Comparison of ENCODE assay signal across 12 cellular contexts in genomic region chr4:82457266-82457665, GRCh38. TPM values are rescaled to one million over a fixed set of nuclear protein-coding genes. Genes with fewer than 3 reads are reported as not detected.
A peak's percentile ranks its signal among the peaks of the same experiment; 100 is the strongest.
DNase-seq lines count a peak whose midpoint lies in the region; ATAC-seq and TF ChIP-seq lines count a peak whose summit lies in the region.
"Had no signal": no experiment of that assay in that cellular context is flagged by ENCODE, and none has a peak within 500 bp of the region (broad histone marks: within the 10 kb centered on the region; RNA-seq: fewer than 3 reads in every experiment).

No MANE protein-coding gene starts in this region.

- no peak for ATAC-seq in activated CD8-positive, alpha-beta memory T cell treated with anti-CD3 and anti-CD28 coated beads, Interleukin-2, amount 10 ng/mL, durations not matched to agents 7 days and 5 days
- no peak for ATAC-seq in CD8-positive, alpha-beta T cell
- ATAC-seq in stimulated activated effector memory CD8-positive, alpha-beta T cell treated with anti-CD3 and anti-CD28 coated beads, Interleukin-12 subunit alpha, Interleukin-12 subunit beta, amount 100 ng/mL, for 72 hours: no peak

- no peak overlapping the region for H3K4me3 Mint-ChIP-seq in activated CD8-positive, alpha-beta memory T cell treated with anti-CD3 and anti-CD28 coated beads, Interleukin-2, amount 10 ng/mL, durations not matched to agents 7 days and 5 days
- H3K4me3 Mint-ChIP-seq in CD8-positive, alpha-beta T cell: no peak overlapping the region
- H3K4me3 Mint-ChIP-seq in stimulated activated effector memory CD8-positive, alpha-beta T cell treated with anti-CD3 and anti-CD28 coated beads, Interleukin-12 subunit alpha, Interleukin-12 subunit beta, amount 100 ng/mL, for 72 hours: no peak overlapping the region

- no peaks in the 10 kb centered on the region for H3K27me3 ChIP-seq in CD8-positive, alpha-beta T cell (ENCODE audit: insufficient read depth, low read length)
- H3K27me3 ChIP-seq: BLaER1 had no signal

- H3K36me3 Mint-ChIP-seq in activated CD8-positive, alpha-beta memory T cell treated with anti-CD3 and anti-CD28 coated beads, Interleukin-2, amount 10 ng/mL, durations not matched to agents 7 days and 5 days: peaks cover 39% of the 10 kb centered on the region
- peaks cover 77% of the 10 kb centered on the region for H3K36me3 Mint-ChIP-seq in CD8-positive, alpha-beta T cell
- peaks cover 98% of the 10 kb centered on the region for H3K36me3 Mint-ChIP-seq in stimulated activated effector memory CD8-positive, alpha-beta T cell treated with anti-CD3 and anti-CD28 coated beads, Interleukin-12 subunit alpha, Interleukin-12 subunit beta, amount 100 ng/mL, for 72 hours

- intact Hi-C loops in CD8-positive, alpha-beta T cell (cut with DNase I, micrococcal nuclease): no loop called here

- H3K27ac Mint-ChIP-seq in activated CD8-positive, alpha-beta memory T cell treated with anti-CD3 and anti-CD28 coated beads, Interleukin-2, amount 10 ng/mL, durations not matched to agents 7 days and 5 days: peak overlapping the region; percentile 24
- peak overlapping the region; percentile 37 for H3K27ac Mint-ChIP-seq in CD8-positive, alpha-beta T cell
- H3K27ac Mint-ChIP-seq in stimulated activated effector memory CD8-positive, alpha-beta T cell treated with anti-CD3 and anti-CD28 coated beads, Interleukin-12 subunit alpha, Interleukin-12 subunit beta, amount 100 ng/mL, for 72 hours: peak overlapping the region; percentile 56

- POLR2A ChIA-PET in CD8-positive, alpha-beta T cell (lab: Charles Lee): no interaction called here

- H3K9me3 Mint-ChIP-seq in activated CD8-positive, alpha-beta memory T cell treated with anti-CD3 and anti-CD28 coated beads, Interleukin-2, amount 10 ng/mL, durations not matched to agents 7 days and 5 days (ENCODE audit: low read depth): no peaks in the 10 kb centered on the region
- no peaks in the 10 kb centered on the region for H3K9me3 Mint-ChIP-seq in CD8-positive, alpha-beta T cell
- H3K9me3 Mint-ChIP-seq in stimulated activated effector memory CD8-positive, alpha-beta T cell treated with anti-CD3 and anti-CD28 coated beads, Interleukin-12 subunit alpha, Interleukin-12 subunit beta, amount 100 ng/mL, for 72 hours: no peaks in the 10 kb centered on the region

- no peaks in the 10 kb centered on the region for H3K4me1 ChIP-seq in CD8-positive, alpha-beta T cell (ENCODE audit: insufficient read depth, low read length)

- H3K9me3 ChIP-seq in CD8-positive, alpha-beta T cell (ENCODE audit: low read length): no peaks in the 10 kb centered on the region
- H3K9me3 ChIP-seq: BLaER1, HAP-1 had no signal

- TF ChIP-seq CTCF in CD8-positive, alpha-beta T cell (IDR thresholded peaks at IDR 0.05): no peak

- no peaks in the 10 kb centered on the region for H3K27me3 Mint-ChIP-seq in activated CD8-positive, alpha-beta memory T cell treated with anti-CD3 and anti-CD28 coated beads, Interleukin-2, amount 10 ng/mL, durations not matched to agents 7 days and 5 days
- H3K27me3 Mint-ChIP-seq in CD8-positive, alpha-beta T cell (ENCODE audit: low read depth): no peaks in the 10 kb centered on the region

- CTCF ChIA-PET in activated CD8-positive, alpha-beta memory T cell treated with anti-CD3 and anti-CD28 coated beads, Interleukin-2, amount 10 ng/mL, durations not matched to agents 7 days and 5 days (lab: Charles Lee): interaction anchor here (1.2 kb wide), 1 partner anchor 282 kb away, joined by 3 read pairs; no protein-coding TSS in a partner anchor
- CTCF ChIA-PET in CD8-positive, alpha-beta T cell (lab: Charles Lee): no interaction called here

- DNase-seq in activated CD8-positive, alpha-beta memory T cell treated with anti-CD3 and anti-CD28 coated beads, Interleukin-2, amount 10 ng/mL, durations not matched to agents 7 days and 5 days: no peak
- no peak for DNase-seq in activated CD8-positive, alpha-beta memory T cell treated with anti-CD3 and anti-CD28 coated beads for 24 hours
- no peak for DNase-seq in CD8-positive, alpha-beta T cell
- DNase-seq in dermis blood vessel endothelial cell (peak; percentile 46), D341Med (ENCODE audit: low spot score) (no peak), NCI-H2029 treated with DMSO at 0.1 percent for 48 hours (lab: John Stamatoyannopoulos, UW) (no peak)
- no peak for DNase-seq in stimulated activated effector memory CD8-positive, alpha-beta T cell treated with anti-CD3 and anti-CD28 coated beads, Interleukin-12 subunit alpha, Interleukin-12 subunit beta, amount 100 ng/mL, for 72 hours (ENCODE audit: low spot score in 2 of 2)
- DNase-seq: 8988T, AML-193, DMS 273 treated with DMSO at 0.1 percent for 48 hours had no signal

- H3K4me1 Mint-ChIP-seq in activated CD8-positive, alpha-beta memory T cell treated with anti-CD3 and anti-CD28 coated beads, Interleukin-2, amount 10 ng/mL, durations not matched to agents 7 days and 5 days: peaks cover 5% of the 10 kb centered on the region
- no peaks in the 10 kb centered on the region for H3K4me1 Mint-ChIP-seq in CD8-positive, alpha-beta T cell (ENCODE audit: low read depth)
- no peaks in the 10 kb centered on the region for H3K4me1 Mint-ChIP-seq in stimulated activated effector memory CD8-positive, alpha-beta T cell treated with anti-CD3 and anti-CD28 coated beads, Interleukin-12 subunit alpha, Interleukin-12 subunit beta, amount 100 ng/mL, for 72 hours

- H3K36me3 ChIP-seq in CD8-positive, alpha-beta T cell (ENCODE audit: insufficient read depth, low read length): peaks cover 31% of the 10 kb centered on the region

- no peak overlapping the region for H3K27ac ChIP-seq in CD8-positive, alpha-beta T cell (ENCODE audit: low read depth, low read length)
- H3K27ac ChIP-seq: BLaER1 had no signal

- H3K4me3 ChIP-seq in CD8-positive, alpha-beta T cell (ENCODE audit: low read depth, low read length): no peak overlapping the region
- H3K4me3 ChIP-seq: BLaER1, HAP-1 had no signal

RNA-seq across cellular contexts. Expression of gene ENOPH1, which starts 26.9 kb away (rescaled TPM):
- total RNA-seq in activated CD8-positive, alpha-beta memory T cell treated with anti-CD3 and anti-CD28 coated beads, Interleukin-2, amount 10 ng/mL, durations not matched to agents 7 days and 5 days: 10 to 100 TPM; 40.6 to 46.6 TPM
- 10 to 100 TPM; 21.4 to 21.8 TPM for total RNA-seq in CD8-positive, alpha-beta T cell
- total RNA-seq in dermis blood vessel endothelial cell: 43.6 and 56.7 TPM in 2 replicates

RNA-seq across cellular contexts. Expression of gene HNRNPDL, which starts 27.0 kb away (rescaled TPM):
- 100 to 1,000 TPM; 317 to 343 TPM for total RNA-seq in activated CD8-positive, alpha-beta memory T cell treated with anti-CD3 and anti-CD28 coated beads, Interleukin-2, amount 10 ng/mL, durations not matched to agents 7 days and 5 days
- 100 to 1,000 TPM; 490 to 494 TPM for total RNA-seq in CD8-positive, alpha-beta T cell
- total RNA-seq in dermis blood vessel endothelial cell: 166 and 184 TPM in 2 replicates
